1 cellular context compared by ENCODE assay signal in genomic region chr13:88395804-88396203, GRCh38.
TF ChIP-seq lines count a peak whose summit lies in the region.

No MANE protein-coding gene starts in this region.

TF ChIP-seq in GM12878, 131 proteins besides CTCF, POLR2A, EP300 and RAD21 (continued from another document):
- TF ChIP-seq IRF5 (IDR thresholded peaks at IDR 0.05; ENCODE audit: borderline replicate concordance), result no peak
- no peak for TF ChIP-seq NFYA (IDR thresholded peaks at IDR 0.05; ENCODE audit: borderline replicate concordance, low read depth, low read length)
- no peak for TF ChIP-seq ZBTB33 (IDR thresholded peaks at IDR 0.05)
- TF ChIP-seq ZNF622 (IDR thresholded peaks at IDR 0.05), result no peak
